ENCODE assay signal across 1 cellular context in the genomic region with DNA sequence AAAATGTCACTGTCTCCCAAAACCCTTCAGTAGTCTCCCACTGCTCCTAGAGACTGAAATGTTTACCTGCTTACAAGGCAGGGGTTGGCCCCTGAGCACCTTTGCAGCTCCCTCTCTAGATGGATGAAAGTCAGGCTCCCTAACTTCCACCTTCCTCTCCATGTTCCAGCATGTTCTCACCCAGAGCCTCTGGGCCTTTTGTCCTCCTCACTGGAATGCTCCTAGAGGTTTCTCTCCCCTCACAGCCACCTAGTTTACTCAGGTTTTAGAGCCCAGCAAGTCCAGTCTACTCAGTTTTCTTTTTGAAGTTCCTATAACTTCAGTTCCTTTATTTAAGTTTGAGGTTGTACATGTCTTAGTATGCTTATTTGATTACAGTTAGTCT.
TF ChIP-seq lines count a peak whose summit lies in the region.

No MANE protein-coding gene starts in this region.

TF ChIP-seq in HCT116, 20 proteins besides CTCF, POLR2A, EP300 and RAD21 (continued from another document):
- TF ChIP-seq ZBTB33 (IDR thresholded peaks at IDR 0.05; ENCODE audit: extremely low read depth, insufficient replicate concordance, low read length), result no peak
- TF ChIP-seq EZH2phosphoT487 (IDR thresholded peaks at IDR 0.05; ENCODE audit: borderline replicate concordance), result no peak
- no peak for TF ChIP-seq YY1 (IDR thresholded peaks at IDR 0.05; ENCODE audit: extremely low read depth, insufficient replicate concordance, low read depth, low read length)
- no peak for TF ChIP-seq ZNF274 (IDR thresholded peaks at IDR 0.05; ENCODE audit: low read depth, low read length)
- TF ChIP-seq ELF1 (IDR thresholded peaks at IDR 0.05; ENCODE audit: borderline replicate concordance, low read depth), result no peak
- no peak for TF ChIP-seq TCF7L2 (IDR thresholded peaks at IDR 0.05; ENCODE audit: borderline replicate concordance, extremely low read depth, insufficient read depth, insufficient read length)
TF ChIP-seq in HCT116: peak in this region for 0.
